Comparison of ENCODE assay signal across 8 cellular contexts in genomic region chr21:44872266-44872567, GRCh38. TPM values are rescaled to one million over a fixed set of nuclear protein-coding genes. Genes with fewer than 3 reads are reported as not detected.
DNase-seq lines count a peak whose midpoint lies in the region; ATAC-seq and TF ChIP-seq lines count a peak whose summit lies in the region.

No MANE protein-coding gene starts in this region.

- H3K4me1 ChIP-seq in adipocyte (ENCODE audit: control insufficient read depth, insufficient read depth, low read length) (peaks cover 65% of the 10 kb centered on the region), thoracic aorta (ENCODE audit: control insufficient read depth in 1 of 2, low read depth in 2 of 2) (peaks cover 43 to 61% of the 10 kb centered on the region in 2 donors)

- H3K27ac ChIP-seq in thoracic aorta, result peak overlapping the region; percentile 92 to 98

- H3K4me1 Mint-ChIP-seq in activated CD4-positive, alpha-beta T cell treated with anti-CD3 and anti-CD28 coated beads for 36 hours, result peaks cover 65% of the 10 kb centered on the region

- H3K27me3 ChIP-seq in adipocyte (replicated peaks; ENCODE audit: control insufficient read depth, insufficient read depth, low read length) (no peaks in the 10 kb centered on the region), thoracic aorta (replicated peaks; ENCODE audit: insufficient read depth) (no peaks in the 10 kb centered on the region)

- DNase-seq in activated CD4-positive, alpha-beta T cell treated with anti-CD3 and anti-CD28 coated beads for 36 hours, result no peak
- DNase-seq in activated CD4-positive, alpha-beta T cell treated with anti-CD3 and anti-CD28 coated beads, Interleukin-2, amount 50 U/mL, for 4 hours, result no peak
- DNase-seq in adipocyte (ENCODE audit: low read depth) (no peak), left lobe of liver (ENCODE audit: low spot score) (no peak), thoracic aorta (ENCODE audit: low spot score) (no peak), C1 segment of cervical spinal cord (lab: John Stamatoyannopoulos, UW) (no peak), MV-4-11 (lab: John Stamatoyannopoulos, UW) (no peak), GOT3 (lab: John Stamatoyannopoulos, UW) (no peak)

- H3K9ac ChIP-seq in adipocyte (ENCODE audit: low read length), result peak overlapping the region; percentile 91

- H3K27me3 Mint-ChIP-seq in activated CD4-positive, alpha-beta T cell treated with anti-CD3 and anti-CD28 coated beads for 36 hours, result no peaks in the 10 kb centered on the region

- no peaks in the 10 kb centered on the region for H3K9me3 Mint-ChIP-seq in activated CD4-positive, alpha-beta T cell treated with anti-CD3 and anti-CD28 coated beads for 36 hours (ENCODE audit: low read depth)

- H3K9me3 ChIP-seq in adipocyte (ENCODE audit: control insufficient read depth, low read length) (no peaks in the 10 kb centered on the region), thoracic aorta (no peaks in the 10 kb centered on the region)

- H3K4me3 Mint-ChIP-seq in activated CD4-positive, alpha-beta T cell treated with anti-CD3 and anti-CD28 coated beads for 36 hours, result peak overlapping the region; percentile 92

- H3K36me3 Mint-ChIP-seq in activated CD4-positive, alpha-beta T cell treated with anti-CD3 and anti-CD28 coated beads for 36 hours (ENCODE audit: low read depth), result peaks cover 10% of the 10 kb centered on the region

- CTCF ChIA-PET in activated CD4-positive, alpha-beta T cell treated with anti-CD3 and anti-CD28 coated beads for 36 hours (lab: Charles Lee), result interaction anchor here (0.7 to 2.5 kb wide), 5 partner anchors 45 to 79 kb away, joined by 3 to 19 read pairs (median 5); partner anchors contain the start of gene UBE2G2

- H3K27ac Mint-ChIP-seq in activated CD4-positive, alpha-beta T cell treated with anti-CD3 and anti-CD28 coated beads for 36 hours, result peak overlapping the region; percentile 72

- H3K36me3 ChIP-seq in adipocyte (ENCODE audit: control insufficient read depth, insufficient read depth, low read length, severe bottlenecking), result no peaks in the 10 kb centered on the region
- no peaks in the 10 kb centered on the region for H3K36me3 ChIP-seq in thoracic aorta

- intact Hi-C loops in activated CD4-positive, alpha-beta T cell treated with anti-CD3 and anti-CD28 coated beads for 36 hours (cut with DNase I, micrococcal nuclease), result loop anchor here (2.0 to 10.0 kb wide), 9 partner anchors 25 to 1900 kb away; partner anchors contain the start of genes AGPAT3 (in 1 of the 2), ITGB2 (in 1 of the 2), PCBP3 (in 1 of the 2) and PKNOX1 (in 1 of the 2)

- no peak for ATAC-seq in activated CD4-positive, alpha-beta T cell treated with anti-CD3 and anti-CD28 coated beads for 36 hours
- ATAC-seq in left lobe of liver (peak; percentile 8), thoracic aorta (ENCODE audit: insufficient number of reproducible peaks, low FRiP score, low read depth) (no peak)

- TF ChIP-seq CTCF in thoracic aorta (IDR thresholded peaks at IDR 0.05), result no peak

- H3K4me3 ChIP-seq in adipocyte (ENCODE audit: low read length) (peak overlapping the region; percentile 92), thoracic aorta (peak overlapping the region; percentile 91)

- POLR2A ChIA-PET in activated CD4-positive, alpha-beta T cell treated with anti-CD3 and anti-CD28 coated beads for 36 hours (lab: Charles Lee), result interaction anchor here (1.0 to 1.3 kb wide), 3 partner anchors 11 to 253 kb away, joined by 3 read pairs; no protein-coding TSS in a partner anchor

RNA-seq across cellular contexts. Expression of gene PTTG1IP, which starts 1.3 kb away (rescaled TPM):
- 10 to 100 TPM; 34.8 to 44.3 TPM for total RNA-seq in activated CD4-positive, alpha-beta T cell treated with anti-CD3 and anti-CD28 coated beads for 36 hours
- total RNA-seq in left lobe of liver, result 73.9 TPM
- 100 to 1,000 TPM; 301 to 351 TPM for total RNA-seq in thoracic aorta

RNA-seq across cellular contexts. Expression of gene ITGB2, which starts 48.5 kb away (rescaled TPM):
- total RNA-seq in activated CD4-positive, alpha-beta T cell treated with anti-CD3 and anti-CD28 coated beads for 36 hours, result 100 to 1,000 TPM; 217 to 250 TPM
- total RNA-seq in left lobe of liver (13.6 TPM), thoracic aorta (100 to 1,000 TPM; 161 to 166 TPM)

RNA-seq across cellular contexts. Expression of gene SUMO3, which starts 54.4 kb away (rescaled TPM):
- total RNA-seq in activated CD4-positive, alpha-beta T cell treated with anti-CD3 and anti-CD28 coated beads for 36 hours, result 10 to 100 TPM; 83.4 to 84.9 TPM
- total RNA-seq in left lobe of liver, result 32.2 TPM
- total RNA-seq in thoracic aorta, result 10 to 100 TPM; 66.5 to 66.9 TPM

Comparison
In these comparisons a context has a peak if more than half of its experiments do, and no peak if none do; other contexts are left out.
1. RNA of gene ITGB2, which starts 48.5 kb away (total RNA-seq): 217 to 250 TPM in activated CD4-positive, alpha-beta T cell treated with anti-CD3 and anti-CD28 coated beads for 36 hours and 161 to 166 TPM in thoracic aorta; 13.6 TPM in left lobe of liver (single experiment); every median in the first group is over 10 times any median in the second.